ENCODE assay signal across 1 cellular context in the genomic region with DNA sequence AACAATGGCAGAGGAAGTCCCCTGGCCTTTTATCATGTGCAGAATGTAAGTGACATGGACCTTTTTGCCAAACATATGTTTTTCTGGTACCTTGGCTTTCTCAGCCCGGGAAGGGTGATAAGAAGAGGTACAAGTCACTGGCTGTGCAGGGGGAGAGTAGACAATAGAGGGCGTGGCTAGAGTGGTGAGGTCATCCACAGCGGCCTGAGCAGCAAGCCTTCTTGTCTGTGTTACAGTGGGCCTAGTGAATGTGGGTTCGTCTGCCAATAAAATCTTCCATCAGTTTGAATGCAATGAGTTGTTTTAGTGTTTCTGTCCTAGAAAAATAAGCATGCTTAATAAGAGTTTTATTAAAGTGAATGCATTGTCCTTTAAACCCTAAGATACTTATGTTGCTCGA.
TF ChIP-seq lines count a peak whose summit lies in the region.

No MANE protein-coding gene starts in this region.

TF ChIP-seq in HepG2, 621 proteins besides CTCF, POLR2A, EP300 and RAD21 (continued from another document):
- TF ChIP-seq, protein P1, sequence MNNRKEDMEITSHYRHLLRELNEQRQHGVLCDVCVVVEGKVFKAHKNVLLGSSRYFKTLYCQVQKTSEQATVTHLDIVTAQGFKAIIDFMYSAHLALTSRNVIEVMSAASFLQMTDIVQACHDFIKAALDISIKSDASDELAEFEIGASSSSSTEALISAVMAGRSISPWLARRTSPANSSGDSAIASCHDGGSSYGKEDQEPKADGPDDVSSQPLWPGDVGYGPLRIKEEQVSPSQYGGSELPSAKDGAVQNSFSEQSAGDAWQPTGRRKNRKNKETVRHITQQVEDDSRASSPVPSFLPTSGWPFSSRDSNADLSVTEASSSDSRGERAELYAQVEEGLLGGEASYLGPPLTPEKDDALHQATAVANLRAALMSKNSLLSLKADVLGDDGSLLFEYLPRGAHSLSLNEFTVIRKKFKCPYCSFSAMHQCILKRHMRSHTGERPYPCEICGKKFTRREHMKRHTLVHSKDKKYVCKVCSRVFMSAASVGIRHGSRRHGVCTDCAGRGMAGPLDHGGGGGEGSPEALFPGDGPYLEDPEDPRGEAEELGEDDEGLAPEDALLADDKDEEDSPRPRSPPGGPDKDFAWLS (CRISPR knock-in tag; IDR thresholded peaks at IDR 0.05; ENCODE audit: borderline replicate concordance), result no peak
